In the genomic region with DNA sequence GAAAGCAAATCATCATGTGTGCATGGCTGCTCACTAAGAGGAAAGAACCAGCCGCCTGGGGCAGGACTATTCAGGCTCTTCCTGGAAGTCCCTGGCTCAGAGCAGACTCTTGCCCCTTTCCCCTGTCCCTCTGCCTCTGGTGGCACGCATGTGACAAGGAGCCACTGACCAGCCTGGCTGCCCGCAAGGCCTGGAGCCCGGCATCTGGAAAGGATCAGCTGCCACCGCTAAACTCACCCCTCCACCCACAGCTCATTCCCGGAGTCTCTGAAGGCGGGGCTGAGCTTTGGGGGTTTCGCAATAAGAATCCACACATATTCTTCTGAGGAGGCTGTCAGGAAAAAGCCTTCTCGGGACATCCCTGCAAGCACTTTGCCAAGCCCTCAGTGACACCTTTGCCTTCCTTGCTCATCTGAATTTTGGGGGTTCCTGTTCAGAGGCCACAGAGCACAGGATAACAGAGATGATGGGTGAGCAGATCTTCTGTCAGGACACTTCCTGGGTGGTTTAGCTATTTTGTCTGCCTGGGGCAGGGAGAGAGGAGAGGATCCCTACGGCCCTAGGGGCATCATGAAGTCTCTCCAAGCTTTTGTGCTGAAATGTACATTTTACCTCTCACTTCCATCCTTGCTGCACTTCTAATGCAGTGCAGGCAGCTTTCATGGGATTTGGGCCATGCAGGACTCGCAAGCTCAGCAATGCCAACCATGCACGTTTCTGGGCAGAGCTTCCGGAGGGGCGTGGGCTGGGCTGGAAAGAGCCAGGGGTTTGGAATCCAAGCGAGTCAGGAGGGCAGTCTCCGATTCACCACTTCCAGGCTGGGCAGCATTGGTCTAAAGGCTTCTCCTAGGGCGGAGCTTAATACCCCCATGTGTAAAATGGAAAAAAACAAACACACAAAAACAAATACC, we compare ENCODE assay signal across 8 cellular contexts.
DNase-seq lines count a peak whose midpoint lies in the region; ATAC-seq and TF ChIP-seq lines count a peak whose summit lies in the region.

No MANE protein-coding gene starts in this region.

- H3K27me3 ChIP-seq in RWPE2 (ENCODE audit: insufficient read depth, poor library complexity, severe bottlenecking): no peaks in the 10 kb centered on the region

- no peaks in the 10 kb centered on the region for H3K9me3 ChIP-seq in RWPE2 (ENCODE audit: severe bottlenecking)

- no peaks in the 10 kb centered on the region for H3K36me3 ChIP-seq in RWPE2 (ENCODE audit: low read depth)

- peaks cover 11% of the 10 kb centered on the region for H3K4me1 ChIP-seq in RWPE2 (ENCODE audit: insufficient read depth, poor library complexity, severe bottlenecking)

- no peak overlapping the region for H3K4me3 ChIP-seq in RWPE2 (ENCODE audit: severe bottlenecking)
- peak overlapping the region; percentile 65 for H3K4me3 ChIP-seq in fibroblast of the aortic adventitia (ENCODE audit: low read depth, low read length)

- POLR2A ChIA-PET in GM10248 (lab: Yijun Ruan, JAX): no interaction called here

- peak; percentile 95 for DNase-seq in ELF-1 (ENCODE audit: low read depth, low spot score)
- DNase-seq in RWPE2 (ENCODE audit: low spot score): peak; percentile 80
- DNase-seq in fibroblast of the aortic adventitia (ENCODE audit: low read depth): peak; percentile 93
- DNase-seq in non-pigmented ciliary epithelial cell (ENCODE audit: low read depth): peak; percentile 60
- DNase-seq in T-helper 2 cell treated with Interferon-gamma antibody and Interleukin-4, amounts not matched to agents 5 μg/mL and 100 μg/mL, for 36 hours (ENCODE audit: low spot score): no peak
- DNase-seq in pons (ENCODE audit: low spot score): no peak
- no peak for DNase-seq in GM10248 (ENCODE audit: extremely low spot score)

- no peaks in the 10 kb centered on the region for H3K36me3 Mint-ChIP-seq in T-helper 2 cell treated with Interferon-gamma antibody and Interleukin-4, amounts not matched to agents 5 μg/mL and 100 μg/mL, for 36 hours (ENCODE audit: low read depth)

- H3K4me1 Mint-ChIP-seq in T-helper 2 cell treated with Interferon-gamma antibody and Interleukin-4, amounts not matched to agents 5 μg/mL and 100 μg/mL, for 36 hours (ENCODE audit: low read depth): no peaks in the 10 kb centered on the region

- peak overlapping the region; percentile 64 for H3K27ac ChIP-seq in RWPE2 (ENCODE audit: poor library complexity, severe bottlenecking)

- no peaks in the 10 kb centered on the region for H3K9me3 Mint-ChIP-seq in T-helper 2 cell treated with Interferon-gamma antibody and Interleukin-4, amounts not matched to agents 5 μg/mL and 100 μg/mL, for 36 hours

- peak; percentile 92 for ATAC-seq in RWPE2 (ENCODE audit: low read depth)
- no peak for ATAC-seq in HG02610 (IDR thresholded peaks at IDR 0.05; ENCODE audit: unreplicated experiment)

- H3K27me3 Mint-ChIP-seq in T-helper 2 cell treated with Interferon-gamma antibody and Interleukin-4, amounts not matched to agents 5 μg/mL and 100 μg/mL, for 36 hours (ENCODE audit: low read depth): peaks cover 4% of the 10 kb centered on the region

- H3K27ac Mint-ChIP-seq in T-helper 2 cell treated with Interferon-gamma antibody and Interleukin-4, amounts not matched to agents 5 μg/mL and 100 μg/mL, for 36 hours: no peak overlapping the region

- CTCF ChIA-PET in GM10248 (lab: Yijun Ruan, JAX): interaction anchor here (1.1 to 1.2 kb wide), 2 partner anchors 9 to 169 kb away, joined by 3 to 4 read pairs; no protein-coding TSS in a partner anchor

- TF ChIP-seq CTCF in RWPE2 (IDR thresholded peaks at IDR 0.05; ENCODE audit: poor library complexity, severe bottlenecking) (no peak), fibroblast of the aortic adventitia (IDR thresholded peaks at IDR 0.05; ENCODE audit: insufficient read depth, low read length) (no peak), GM10248 (IDR thresholded peaks at IDR 0.05; ENCODE audit: control extremely low read depth, extremely low read depth, low read depth, missing control alignments) (no peak)

- H3K4me3 Mint-ChIP-seq in T-helper 2 cell treated with Interferon-gamma antibody and Interleukin-4, amounts not matched to agents 5 μg/mL and 100 μg/mL, for 36 hours: no peak overlapping the region

Comparison
In these comparisons a context has a peak if more than half of its experiments do, and no peak if none do; other contexts are left out.
1. DNase-seq: peak in ELF-1 (single experiment), RWPE2 (single experiment), fibroblast of the aortic adventitia (single experiment) and non-pigmented ciliary epithelial cell (single experiment); none in T-helper 2 cell treated with Interferon-gamma antibody and Interleukin-4, amounts not matched to agents 5 μg/mL and 100 μg/mL, for 36 hours (single experiment), pons (single experiment) and GM10248 (single experiment).